10 cellular contexts compared by ENCODE assay signal in genomic region chr10:74823791-74824183, GRCh38. TPM values are rescaled to one million over a fixed set of nuclear protein-coding genes. Genes with fewer than 3 reads are reported as not detected.
DNase-seq lines count a peak whose midpoint lies in the region; ATAC-seq and TF ChIP-seq lines count a peak whose summit lies in the region.
"Had no signal": no experiment of that assay in that cellular context is flagged by ENCODE, and none has a peak within 500 bp of the region (broad histone marks: within the 10 kb centered on the region; RNA-seq: fewer than 3 reads in every experiment).

No MANE protein-coding gene starts in this region.

- H2BK15ac ChIP-seq in H9 (ENCODE audit: low read depth, low read length) = no peak overlapping the region

- no peak overlapping the region for H3T11ph ChIP-seq in H9 (ENCODE audit: low read length)

- H2AFZ ChIP-seq in H9 (ENCODE audit: low read length) = no peak overlapping the region

- intact Hi-C loops in natural killer cell (cut with micrococcal nuclease) = no loop called here

- H4K8ac ChIP-seq in H9 (replicated peaks; ENCODE audit: insufficient read length, low read depth, low read length) = no peak overlapping the region

- peaks cover 6% of the 10 kb centered on the region; the same call in 1 of the 2 replicates for H3K79me2 ChIP-seq in H9 (ENCODE audit: insufficient read depth, low read length)

- no peak overlapping the region for H2BK120ac ChIP-seq in H9 (ENCODE audit: low read depth, low read length, poor library complexity, severe bottlenecking)

- no peak overlapping the region for H3K14ac ChIP-seq in H9 (ENCODE audit: insufficient read depth, low read length)

- H4K5ac ChIP-seq in H9 (ENCODE audit: insufficient read length, low read depth, low read length) = no peak overlapping the region

- no peaks in the 10 kb centered on the region for H3K36me3 ChIP-seq in adipocyte (ENCODE audit: control insufficient read depth, insufficient read depth, low read length, severe bottlenecking)

- H3K23me2 ChIP-seq in H9 (ENCODE audit: insufficient read length, low read depth, low read length, poor library complexity, severe bottlenecking) = peaks cover 15% of the 10 kb centered on the region

- no peak overlapping the region for H3K18ac ChIP-seq in H9 (ENCODE audit: insufficient read length, low read depth, low read length)

- H3K9me3 Mint-ChIP-seq in H9 = no peaks in the 10 kb centered on the region; a peak in 1 of 5 replicates
- no peaks in the 10 kb centered on the region for H3K9me3 Mint-ChIP-seq in natural killer cell

- CTCF ChIA-PET in AG04450 (lab: Charles Lee) = no interaction called here

- TF ChIP-seq CTCF in AG04450 (IDR thresholded peaks at IDR 0.05; ENCODE audit: low read depth, low read length) (no peak), H9 (conservative IDR thresholded peaks at IDR 0.05) (no peak), natural killer cell (IDR thresholded peaks at IDR 0.05) (no peak)

- no peak overlapping the region for H3K23ac ChIP-seq in H9 (ENCODE audit: insufficient read length, low read depth, low read length)

- POLR2A ChIA-PET in AG04450 (lab: Yijun Ruan, JAX) = no interaction called here

- H2AK5ac ChIP-seq in H9 (ENCODE audit: insufficient read length, low read length) = no peak overlapping the region

- H3K36me3 Mint-ChIP-seq in H9 (ENCODE audit: insufficient read depth in 1 of 3, low read depth in 3 of 3) (peaks cover 0 to 2% (median 0%) of the 10 kb centered on the region in 3 experiments; a peak in 1 of 7 replicates), natural killer cell (no peaks in the 10 kb centered on the region)

- H3K27me3 Mint-ChIP-seq in H9 (ENCODE audit: low read depth) (no peaks in the 10 kb centered on the region), natural killer cell (ENCODE audit: low read depth in 2 of 2) (no peaks in the 10 kb centered on the region)

- no peak overlapping the region for H3K27ac ChIP-seq in AG04450 (ENCODE audit: low read depth, low read length)
- no peak overlapping the region for H3K27ac ChIP-seq in H9 (ENCODE audit: insufficient read length, low read depth, low read length)

- H3K4me3 ChIP-seq in AG04450 (ENCODE audit: low read depth, low read length) (peak overlapping the region; percentile 88; the same call in 1 of the 2 replicates), adipocyte (ENCODE audit: low read length) (no peak overlapping the region)

- H4K20me1 ChIP-seq in H9 (ENCODE audit: control insufficient read depth, insufficient read depth, insufficient read length) = no peaks in the 10 kb centered on the region

- no peak overlapping the region for H2BK5ac ChIP-seq in H9 (ENCODE audit: insufficient read length, low read length)

- no peaks in the 10 kb centered on the region for H3K79me1 ChIP-seq in H9 (ENCODE audit: insufficient read depth, low read depth, low read length, poor library complexity, severe bottlenecking)

- peaks cover 34 to 38% of the 10 kb centered on the region in 2 experiments for H3K4me1 Mint-ChIP-seq in H9
- peaks cover 37 to 39% of the 10 kb centered on the region in 2 donors for H3K4me1 Mint-ChIP-seq in natural killer cell

- H3K4me3 Mint-ChIP-seq in H9 (peak overlapping the region; percentile 78 to 89), natural killer cell (peak overlapping the region; percentile 85)

- no peaks in the 10 kb centered on the region; the same call in 1 of the 2 replicates for H3K9me3 ChIP-seq in AG04450 (ENCODE audit: control insufficient read depth, insufficient read depth, low read length)
- H3K9me3 ChIP-seq in H9 (ENCODE audit: control insufficient read depth, low read depth, low read length) = no peaks in the 10 kb centered on the region
- no peaks in the 10 kb centered on the region for H3K9me3 ChIP-seq in adipocyte (ENCODE audit: control insufficient read depth, low read length)

- H3K56ac ChIP-seq in H9 (ENCODE audit: insufficient read length, low read depth, low read length) = no peak overlapping the region

- DNase-seq in AG04450 (ENCODE audit: low read depth, low spot score) = no peak
- DNase-seq in H9 = no peak
- peak; percentile 27 for DNase-seq in adipocyte (ENCODE audit: low read depth)
- no peak for DNase-seq in natural killer cell
- no peak for DNase-seq in iPS-NIHi11 (ENCODE audit: low spot score)
- DNase-seq in pons (ENCODE audit: low spot score) = no peak
- DNase-seq: dorsolateral prefrontal cortex, NCI-H524 had no signal

- no peak overlapping the region for H2BK12ac ChIP-seq in H9 (ENCODE audit: insufficient read length, low read depth, low read length)

- H4K91ac ChIP-seq in H9 (ENCODE audit: insufficient read length, low read depth, low read length) = no peak overlapping the region

- no peak overlapping the region for H3K9ac ChIP-seq in H9 (ENCODE audit: extremely low read depth, insufficient read length, low read length)
- H3K9ac ChIP-seq in adipocyte (ENCODE audit: low read length) = no peak overlapping the region

- peaks cover 3% of the 10 kb centered on the region; the same call in 1 of the 2 replicates for H3K4me1 ChIP-seq in H9 (ENCODE audit: insufficient read depth, low read length)
- H3K4me1 ChIP-seq in adipocyte (ENCODE audit: control insufficient read depth, insufficient read depth, low read length) = peaks cover 28% of the 10 kb centered on the region

- H3K27me3 ChIP-seq in AG04450 (ENCODE audit: control insufficient read depth, insufficient read depth, low read length) (no peaks in the 10 kb centered on the region), H9 (ENCODE audit: insufficient read depth, low read length) (no peaks in the 10 kb centered on the region), adipocyte (replicated peaks; ENCODE audit: control insufficient read depth, insufficient read depth, low read length) (no peaks in the 10 kb centered on the region)
- H3K27me3 ChIP-seq: dorsolateral prefrontal cortex had no signal

- no peak overlapping the region for H2BK20ac ChIP-seq in H9 (ENCODE audit: low read depth, low read length, poor library complexity, severe bottlenecking)

- H3K27ac Mint-ChIP-seq in H9 (no peak overlapping the region), natural killer cell (peak overlapping the region; percentile 74 to 94)

- ATAC-seq in natural killer cell = no peak
- ATAC-seq in GM21528 (IDR thresholded peaks at IDR 0.05; ENCODE audit: low FRiP score, unreplicated experiment) = no peak
- ATAC-seq in GM21381 (IDR thresholded peaks at IDR 0.05; ENCODE audit: unreplicated experiment) = no peak

- no CpG with 5 or more reads among the region's 4 CpGs for WGBS in H9 (ENCODE audit: extremely low coverage, insufficient read length, low lambda C conversion rate)

- H3K4ac ChIP-seq in H9 (ENCODE audit: low read depth, low read length) = no peak overlapping the region

- peak overlapping the region; percentile 51 for H3K4me2 ChIP-seq in H9 (ENCODE audit: insufficient read depth, insufficient read length, low read length)

RNA-seq across cellular contexts. Expression of gene KAT6B, which starts 2.6 kb away (rescaled TPM):
- polyA plus RNA-seq in AG04450 (2011; rRNA removed) = 10.4 and 14.1 TPM in 2 replicates
- 52.9 and 54.4 TPM in 2 replicates for polyA minus RNA-seq in AG04450 (2011; rRNA and poly(A)+ RNA removed)
- total RNA-seq in H9 (2021) = 34.2 and 35.4 TPM in 2 replicates
- 100 to 1,000 TPM; 117 to 133 (median 121) TPM for total RNA-seq in natural killer cell

Comparison
In these comparisons a context has a peak if more than half of its experiments do, and no peak if none do; other contexts are left out.
1. H3K27ac Mint-ChIP-seq: peak in natural killer cell (2 of 2); none in H9 (0 of 3).